ENCODE assay signal across 1 cellular context in genomic region chr3:4303187-4304123, GRCh38.
TF ChIP-seq lines count a peak whose summit lies in the region.

SETMAR (plus strand) TSS chr3:4303369; CDS start chr3:4303371, 2 bp downstream.

TF ChIP-seq in WTC11, 78 proteins besides CTCF, POLR2A, EP300 and RAD21 (continued from another document):
- peak; percentile 75 for TF ChIP-seq PRDM15 (CRISPR knock-in tag; IDR thresholded peaks at IDR 0.05)
- no peak for TF ChIP-seq ZNF219 (CRISPR knock-in tag; IDR thresholded peaks at IDR 0.05; ENCODE audit: borderline replicate concordance)
- 0 out of 2 replicates have a peak, but pooled peaks have one; percentile 55 for TF ChIP-seq ELF4 (CRISPR knock-in tag; IDR thresholded peaks at IDR 0.05; ENCODE audit: low read depth)
- TF ChIP-seq ZNF232 (CRISPR knock-in tag; IDR thresholded peaks at IDR 0.05) = 0 out of 2 replicates have a peak, but pooled peaks have one; percentile 29
- 0 out of 2 replicates have a peak, but pooled peaks have one; percentile 20 for TF ChIP-seq E2F4 (CRISPR knock-in tag; IDR thresholded peaks at IDR 0.05; ENCODE audit: borderline replicate concordance, low read depth)
- no peak for TF ChIP-seq ZNF263 (CRISPR knock-in tag; IDR thresholded peaks at IDR 0.05; ENCODE audit: low read depth)
- TF ChIP-seq USF1 (CRISPR knock-in tag; IDR thresholded peaks at IDR 0.05) = peak; percentile 83
- TF ChIP-seq HMGXB4 (CRISPR knock-in tag; IDR thresholded peaks at IDR 0.05) = peak; percentile 73; the same call in 1 of the 2 replicates
- no peak for TF ChIP-seq ZMAT4 (CRISPR knock-in tag; IDR thresholded peaks at IDR 0.05)
- TF ChIP-seq MLX (CRISPR knock-in tag; IDR thresholded peaks at IDR 0.05) = no peak
